Comparison of ENCODE assay signal across 1 cellular context in the genomic region with DNA sequence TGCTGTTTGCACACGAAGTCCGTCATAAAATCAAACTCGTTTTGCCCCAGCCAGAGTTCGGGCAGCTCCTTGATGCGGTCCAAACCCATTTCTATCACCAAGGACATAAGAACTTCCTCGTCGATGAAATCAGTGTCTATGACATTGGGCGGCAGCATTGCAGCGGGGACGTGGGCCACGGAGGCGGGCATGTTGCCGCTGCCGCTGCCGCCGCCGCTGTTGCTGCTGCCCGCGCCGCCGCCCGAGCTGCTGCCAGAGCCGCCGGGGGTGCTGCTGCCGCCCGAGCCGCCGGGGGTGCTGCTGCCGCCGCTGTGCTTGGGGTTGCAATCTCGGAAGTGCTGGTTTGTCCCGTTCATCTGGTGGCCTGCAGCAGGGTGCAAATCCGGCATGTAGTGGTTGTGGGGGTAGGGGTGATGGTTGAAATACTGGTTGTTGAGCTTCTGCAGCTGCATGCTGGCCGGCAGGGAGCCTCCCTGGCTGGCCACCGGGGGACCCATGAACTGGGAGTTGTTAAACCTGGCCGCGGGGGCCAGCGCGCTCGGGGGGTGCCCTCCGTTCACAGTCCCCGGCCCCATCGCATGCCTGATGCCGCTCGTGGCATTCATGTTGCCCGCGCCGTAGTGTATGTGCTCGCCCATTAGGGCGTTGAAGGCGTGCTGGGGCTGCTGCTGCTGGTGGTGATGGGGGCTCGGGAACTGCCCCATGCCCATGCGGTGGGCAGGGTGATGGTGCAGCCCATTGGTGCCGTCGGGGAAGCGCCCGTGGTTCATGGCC.
A peak's percentile ranks its signal among the peaks of the same experiment; 100 is the strongest.
TF ChIP-seq lines count a peak whose summit lies in the region.

No MANE protein-coding gene starts in this region.

TF ChIP-seq in GM12878, 131 proteins besides CTCF, POLR2A, EP300 and RAD21 (continued from another document and continues in another):
- TF ChIP-seq, protein P1, sequence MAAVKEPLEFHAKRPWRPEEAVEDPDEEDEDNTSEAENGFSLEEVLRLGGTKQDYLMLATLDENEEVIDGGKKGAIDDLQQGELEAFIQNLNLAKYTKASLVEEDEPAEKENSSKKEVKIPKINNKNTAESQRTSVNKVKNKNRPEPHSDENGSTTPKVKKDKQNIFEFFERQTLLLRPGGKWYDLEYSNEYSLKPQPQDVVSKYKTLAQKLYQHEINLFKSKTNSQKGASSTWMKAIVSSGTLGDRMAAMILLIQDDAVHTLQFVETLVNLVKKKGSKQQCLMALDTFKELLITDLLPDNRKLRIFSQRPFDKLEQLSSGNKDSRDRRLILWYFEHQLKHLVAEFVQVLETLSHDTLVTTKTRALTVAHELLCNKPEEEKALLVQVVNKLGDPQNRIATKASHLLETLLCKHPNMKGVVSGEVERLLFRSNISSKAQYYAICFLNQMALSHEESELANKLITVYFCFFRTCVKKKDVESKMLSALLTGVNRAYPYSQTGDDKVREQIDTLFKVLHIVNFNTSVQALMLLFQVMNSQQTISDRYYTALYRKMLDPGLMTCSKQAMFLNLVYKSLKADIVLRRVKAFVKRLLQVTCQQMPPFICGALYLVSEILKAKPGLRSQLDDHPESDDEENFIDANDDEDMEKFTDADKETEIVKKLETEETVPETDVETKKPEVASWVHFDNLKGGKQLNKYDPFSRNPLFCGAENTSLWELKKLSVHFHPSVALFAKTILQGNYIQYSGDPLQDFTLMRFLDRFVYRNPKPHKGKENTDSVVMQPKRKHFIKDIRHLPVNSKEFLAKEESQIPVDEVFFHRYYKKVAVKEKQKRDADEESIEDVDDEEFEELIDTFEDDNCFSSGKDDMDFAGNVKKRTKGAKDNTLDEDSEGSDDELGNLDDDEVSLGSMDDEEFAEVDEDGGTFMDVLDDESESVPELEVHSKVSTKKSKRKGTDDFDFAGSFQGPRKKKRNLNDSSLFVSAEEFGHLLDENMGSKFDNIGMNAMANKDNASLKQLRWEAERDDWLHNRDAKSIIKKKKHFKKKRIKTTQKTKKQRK (IDR thresholded peaks at IDR 0.05; ENCODE audit: low read depth, low read length), result no peak
- TF ChIP-seq NBN (IDR thresholded peaks at IDR 0.05), result no peak
- TF ChIP-seq CREB1 (IDR thresholded peaks at IDR 0.05; ENCODE audit: low read depth), result no peak; the same call in 1 of the 2 replicates
- TF ChIP-seq ZNF274 (IDR thresholded peaks at IDR 0.05; ENCODE audit: insufficient read depth, insufficient read length), result no peak
- TF ChIP-seq, protein P2, sequence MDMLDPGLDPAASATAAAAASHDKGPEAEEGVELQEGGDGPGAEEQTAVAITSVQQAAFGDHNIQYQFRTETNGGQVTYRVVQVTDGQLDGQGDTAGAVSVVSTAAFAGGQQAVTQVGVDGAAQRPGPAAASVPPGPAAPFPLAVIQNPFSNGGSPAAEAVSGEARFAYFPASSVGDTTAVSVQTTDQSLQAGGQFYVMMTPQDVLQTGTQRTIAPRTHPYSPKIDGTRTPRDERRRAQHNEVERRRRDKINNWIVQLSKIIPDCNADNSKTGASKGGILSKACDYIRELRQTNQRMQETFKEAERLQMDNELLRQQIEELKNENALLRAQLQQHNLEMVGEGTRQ (IDR thresholded peaks at IDR 0.05; ENCODE audit: borderline replicate concordance, low read depth, low read length), result no peak
- TF ChIP-seq CBFB (IDR thresholded peaks at IDR 0.05; ENCODE audit: low read depth), result no peak
- TF ChIP-seq, protein P3, sequence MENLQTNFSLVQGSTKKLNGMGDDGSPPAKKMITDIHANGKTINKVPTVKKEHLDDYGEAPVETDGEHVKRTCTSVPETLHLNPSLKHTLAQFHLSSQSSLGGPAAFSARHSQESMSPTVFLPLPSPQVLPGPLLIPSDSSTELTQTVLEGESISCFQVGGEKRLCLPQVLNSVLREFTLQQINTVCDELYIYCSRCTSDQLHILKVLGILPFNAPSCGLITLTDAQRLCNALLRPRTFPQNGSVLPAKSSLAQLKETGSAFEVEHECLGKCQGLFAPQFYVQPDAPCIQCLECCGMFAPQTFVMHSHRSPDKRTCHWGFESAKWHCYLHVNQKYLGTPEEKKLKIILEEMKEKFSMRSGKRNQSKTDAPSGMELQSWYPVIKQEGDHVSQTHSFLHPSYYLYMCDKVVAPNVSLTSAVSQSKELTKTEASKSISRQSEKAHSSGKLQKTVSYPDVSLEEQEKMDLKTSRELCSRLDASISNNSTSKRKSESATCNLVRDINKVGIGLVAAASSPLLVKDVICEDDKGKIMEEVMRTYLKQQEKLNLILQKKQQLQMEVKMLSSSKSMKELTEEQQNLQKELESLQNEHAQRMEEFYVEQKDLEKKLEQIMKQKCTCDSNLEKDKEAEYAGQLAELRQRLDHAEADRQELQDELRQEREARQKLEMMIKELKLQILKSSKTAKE (IDR thresholded peaks at IDR 0.05; ENCODE audit: low read depth, poor library complexity, severe bottlenecking), result no peak
- TF ChIP-seq BCL11A (IDR thresholded peaks at IDR 0.05; ENCODE audit: low read depth, low read length), result no peak
- TF ChIP-seq, protein P4, sequence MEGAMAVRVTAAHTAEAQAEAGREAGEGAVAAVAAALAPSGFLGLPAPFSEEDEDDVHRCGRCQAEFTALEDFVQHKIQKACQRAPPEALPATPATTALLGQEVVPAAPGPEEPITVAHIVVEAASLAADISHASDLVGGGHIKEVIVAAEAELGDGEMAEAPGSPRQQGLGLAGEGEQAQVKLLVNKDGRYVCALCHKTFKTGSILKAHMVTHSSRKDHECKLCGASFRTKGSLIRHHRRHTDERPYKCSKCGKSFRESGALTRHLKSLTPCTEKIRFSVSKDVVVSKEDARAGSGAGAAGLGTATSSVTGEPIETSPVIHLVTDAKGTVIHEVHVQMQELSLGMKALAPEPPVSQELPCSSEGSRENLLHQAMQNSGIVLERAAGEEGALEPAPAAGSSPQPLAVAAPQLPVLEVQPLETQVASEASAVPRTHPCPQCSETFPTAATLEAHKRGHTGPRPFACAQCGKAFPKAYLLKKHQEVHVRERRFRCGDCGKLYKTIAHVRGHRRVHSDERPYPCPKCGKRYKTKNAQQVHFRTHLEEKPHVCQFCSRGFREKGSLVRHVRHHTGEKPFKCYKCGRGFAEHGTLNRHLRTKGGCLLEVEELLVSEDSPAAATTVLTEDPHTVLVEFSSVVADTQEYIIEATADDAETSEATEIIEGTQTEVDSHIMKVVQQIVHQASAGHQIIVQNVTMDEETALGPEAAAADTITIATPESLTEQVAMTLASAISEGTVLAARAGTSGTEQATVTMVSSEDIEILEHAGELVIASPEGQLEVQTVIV (IDR thresholded peaks at IDR 0.05; ENCODE audit: borderline replicate concordance, partially characterized antibody), result no peak
- TF ChIP-seq CHD4 (IDR thresholded peaks at IDR 0.05), result no peak
- no peak for TF ChIP-seq SMAD1 (IDR thresholded peaks at IDR 0.05; ENCODE audit: low read depth, partially characterized antibody)
- TF ChIP-seq YBX1 (IDR thresholded peaks at IDR 0.05), result no peak
- TF ChIP-seq TCF3 (IDR thresholded peaks at IDR 0.05; ENCODE audit: borderline replicate concordance, insufficient read depth, low read depth, low read length), result no peak
- TF ChIP-seq KDM1A (IDR thresholded peaks at IDR 0.05; ENCODE audit: borderline replicate concordance), result no peak
- TF ChIP-seq, protein P5, sequence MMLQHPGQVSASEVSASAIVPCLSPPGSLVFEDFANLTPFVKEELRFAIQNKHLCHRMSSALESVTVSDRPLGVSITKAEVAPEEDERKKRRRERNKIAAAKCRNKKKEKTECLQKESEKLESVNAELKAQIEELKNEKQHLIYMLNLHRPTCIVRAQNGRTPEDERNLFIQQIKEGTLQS (IDR thresholded peaks at IDR 0.05; ENCODE audit: borderline replicate concordance, extremely low read depth, low read depth, low read length), result no peak
- TF ChIP-seq SUPT20H (IDR thresholded peaks at IDR 0.05; ENCODE audit: borderline replicate concordance, control insufficient read depth, low read depth, low read length), result no peak
- no peak for TF ChIP-seq MTA2 (IDR thresholded peaks at IDR 0.05; ENCODE audit: low read depth)
- peak; percentile 17; the same call in 1 of the 2 replicates for TF ChIP-seq HDGF (IDR thresholded peaks at IDR 0.05)
- TF ChIP-seq, protein P6, sequence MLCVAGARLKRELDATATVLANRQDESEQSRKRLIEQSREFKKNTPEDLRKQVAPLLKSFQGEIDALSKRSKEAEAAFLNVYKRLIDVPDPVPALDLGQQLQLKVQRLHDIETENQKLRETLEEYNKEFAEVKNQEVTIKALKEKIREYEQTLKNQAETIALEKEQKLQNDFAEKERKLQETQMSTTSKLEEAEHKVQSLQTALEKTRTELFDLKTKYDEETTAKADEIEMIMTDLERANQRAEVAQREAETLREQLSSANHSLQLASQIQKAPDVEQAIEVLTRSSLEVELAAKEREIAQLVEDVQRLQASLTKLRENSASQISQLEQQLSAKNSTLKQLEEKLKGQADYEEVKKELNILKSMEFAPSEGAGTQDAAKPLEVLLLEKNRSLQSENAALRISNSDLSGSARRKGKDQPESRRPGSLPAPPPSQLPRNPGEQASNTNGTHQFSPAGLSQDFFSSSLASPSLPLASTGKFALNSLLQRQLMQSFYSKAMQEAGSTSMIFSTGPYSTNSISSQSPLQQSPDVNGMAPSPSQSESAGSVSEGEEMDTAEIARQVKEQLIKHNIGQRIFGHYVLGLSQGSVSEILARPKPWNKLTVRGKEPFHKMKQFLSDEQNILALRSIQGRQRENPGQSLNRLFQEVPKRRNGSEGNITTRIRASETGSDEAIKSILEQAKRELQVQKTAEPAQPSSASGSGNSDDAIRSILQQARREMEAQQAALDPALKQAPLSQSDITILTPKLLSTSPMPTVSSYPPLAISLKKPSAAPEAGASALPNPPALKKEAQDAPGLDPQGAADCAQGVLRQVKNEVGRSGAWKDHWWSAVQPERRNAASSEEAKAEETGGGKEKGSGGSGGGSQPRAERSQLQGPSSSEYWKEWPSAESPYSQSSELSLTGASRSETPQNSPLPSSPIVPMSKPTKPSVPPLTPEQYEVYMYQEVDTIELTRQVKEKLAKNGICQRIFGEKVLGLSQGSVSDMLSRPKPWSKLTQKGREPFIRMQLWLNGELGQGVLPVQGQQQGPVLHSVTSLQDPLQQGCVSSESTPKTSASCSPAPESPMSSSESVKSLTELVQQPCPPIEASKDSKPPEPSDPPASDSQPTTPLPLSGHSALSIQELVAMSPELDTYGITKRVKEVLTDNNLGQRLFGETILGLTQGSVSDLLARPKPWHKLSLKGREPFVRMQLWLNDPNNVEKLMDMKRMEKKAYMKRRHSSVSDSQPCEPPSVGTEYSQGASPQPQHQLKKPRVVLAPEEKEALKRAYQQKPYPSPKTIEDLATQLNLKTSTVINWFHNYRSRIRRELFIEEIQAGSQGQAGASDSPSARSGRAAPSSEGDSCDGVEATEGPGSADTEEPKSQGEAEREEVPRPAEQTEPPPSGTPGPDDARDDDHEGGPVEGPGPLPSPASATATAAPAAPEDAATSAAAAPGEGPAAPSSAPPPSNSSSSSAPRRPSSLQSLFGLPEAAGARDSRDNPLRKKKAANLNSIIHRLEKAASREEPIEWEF (IDR thresholded peaks at IDR 0.05; ENCODE audit: insufficient replicate concordance, low read depth, low read length), result no peak
- TF ChIP-seq EZH2 (IDR thresholded peaks at IDR 0.05; ENCODE audit: borderline replicate concordance, control insufficient read depth, low read depth, low read length), result no peak
- no peak for TF ChIP-seq FOXK2 (IDR thresholded peaks at IDR 0.05)
- no peak for TF ChIP-seq ETV6 (conservative IDR thresholded peaks at IDR 0.05 in 1 of 2, IDR thresholded peaks at IDR 0.05 in 1 of 2; ENCODE audit: borderline replicate concordance in 1 of 2, low read depth in 1 of 2)
- TF ChIP-seq NR2F1 (conservative IDR thresholded peaks at IDR 0.05), result no peak; the same call in 1 of the 2 replicates
- no peak for TF ChIP-seq NRF1 (conservative IDR thresholded peaks at IDR 0.05; ENCODE audit: low read depth, low read length)
- TF ChIP-seq CBX5 (IDR thresholded peaks at IDR 0.05; ENCODE audit: low read depth), result peak; percentile 57; the same call in 1 of the 2 replicates
- TF ChIP-seq, protein P7, sequence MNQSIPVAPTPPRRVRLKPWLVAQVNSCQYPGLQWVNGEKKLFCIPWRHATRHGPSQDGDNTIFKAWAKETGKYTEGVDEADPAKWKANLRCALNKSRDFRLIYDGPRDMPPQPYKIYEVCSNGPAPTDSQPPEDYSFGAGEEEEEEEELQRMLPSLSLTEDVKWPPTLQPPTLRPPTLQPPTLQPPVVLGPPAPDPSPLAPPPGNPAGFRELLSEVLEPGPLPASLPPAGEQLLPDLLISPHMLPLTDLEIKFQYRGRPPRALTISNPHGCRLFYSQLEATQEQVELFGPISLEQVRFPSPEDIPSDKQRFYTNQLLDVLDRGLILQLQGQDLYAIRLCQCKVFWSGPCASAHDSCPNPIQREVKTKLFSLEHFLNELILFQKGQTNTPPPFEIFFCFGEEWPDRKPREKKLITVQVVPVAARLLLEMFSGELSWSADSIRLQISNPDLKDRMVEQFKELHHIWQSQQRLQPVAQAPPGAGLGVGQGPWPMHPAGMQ (IDR thresholded peaks at IDR 0.05; ENCODE audit: borderline replicate concordance), result no peak
- peak; percentile 75 for TF ChIP-seq BACH1 (IDR thresholded peaks at IDR 0.05; ENCODE audit: borderline replicate concordance)
- TF ChIP-seq, protein P8, sequence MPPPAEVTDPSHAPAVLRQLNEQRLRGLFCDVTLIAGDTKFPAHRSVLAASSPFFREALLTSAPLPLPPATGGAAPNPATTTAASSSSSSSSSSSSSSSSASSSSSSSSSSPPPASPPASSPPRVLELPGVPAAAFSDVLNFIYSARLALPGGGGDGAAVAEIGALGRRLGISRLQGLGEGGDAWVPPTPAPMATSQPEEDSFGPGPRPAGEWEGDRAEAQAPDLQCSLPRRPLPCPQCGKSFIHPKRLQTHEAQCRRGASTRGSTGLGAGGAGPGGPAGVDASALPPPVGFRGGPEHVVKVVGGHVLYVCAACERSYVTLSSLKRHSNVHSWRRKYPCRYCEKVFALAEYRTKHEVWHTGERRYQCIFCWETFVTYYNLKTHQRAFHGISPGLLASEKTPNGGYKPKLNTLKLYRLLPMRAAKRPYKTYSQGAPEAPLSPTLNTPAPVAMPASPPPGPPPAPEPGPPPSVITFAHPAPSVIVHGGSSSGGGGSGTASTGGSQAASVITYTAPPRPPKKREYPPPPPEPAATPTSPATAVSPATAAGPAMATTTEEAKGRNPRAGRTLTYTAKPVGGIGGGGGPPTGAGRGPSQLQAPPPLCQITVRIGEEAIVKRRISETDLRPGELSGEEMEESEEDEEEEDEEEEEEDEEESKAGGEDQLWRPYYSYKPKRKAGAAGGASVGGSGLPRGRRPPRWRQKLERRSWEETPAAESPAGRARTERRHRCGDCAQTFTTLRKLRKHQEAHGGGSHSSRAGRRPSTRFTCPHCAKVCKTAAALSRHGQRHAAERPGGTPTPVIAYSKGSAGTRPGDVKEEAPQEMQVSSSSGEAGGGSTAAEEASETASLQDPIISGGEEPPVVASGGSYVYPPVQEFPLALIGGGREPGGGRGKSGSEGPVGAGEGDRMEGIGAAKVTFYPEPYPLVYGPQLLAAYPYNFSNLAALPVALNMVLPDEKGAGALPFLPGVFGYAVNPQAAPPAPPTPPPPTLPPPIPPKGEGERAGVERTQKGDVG (CRISPR knock-in tag; IDR thresholded peaks at IDR 0.05), result no peak
- no peak for TF ChIP-seq HDAC6 (IDR thresholded peaks at IDR 0.05; ENCODE audit: unreplicated experiment)
- TF ChIP-seq, protein P9, sequence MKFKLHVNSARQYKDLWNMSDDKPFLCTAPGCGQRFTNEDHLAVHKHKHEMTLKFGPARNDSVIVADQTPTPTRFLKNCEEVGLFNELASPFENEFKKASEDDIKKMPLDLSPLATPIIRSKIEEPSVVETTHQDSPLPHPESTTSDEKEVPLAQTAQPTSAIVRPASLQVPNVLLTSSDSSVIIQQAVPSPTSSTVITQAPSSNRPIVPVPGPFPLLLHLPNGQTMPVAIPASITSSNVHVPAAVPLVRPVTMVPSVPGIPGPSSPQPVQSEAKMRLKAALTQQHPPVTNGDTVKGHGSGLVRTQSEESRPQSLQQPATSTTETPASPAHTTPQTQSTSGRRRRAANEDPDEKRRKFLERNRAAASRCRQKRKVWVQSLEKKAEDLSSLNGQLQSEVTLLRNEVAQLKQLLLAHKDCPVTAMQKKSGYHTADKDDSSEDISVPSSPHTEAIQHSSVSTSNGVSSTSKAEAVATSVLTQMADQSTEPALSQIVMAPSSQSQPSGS (IDR thresholded peaks at IDR 0.05; ENCODE audit: low read length), result no peak
- TF ChIP-seq TCF12 (IDR thresholded peaks at IDR 0.05; ENCODE audit: low read depth, low read length), result no peak
- no peak for TF ChIP-seq WRNIP1 (IDR thresholded peaks at IDR 0.05; ENCODE audit: borderline replicate concordance, low read depth, low read length)
- no peak for TF ChIP-seq RBBP5 (conservative IDR thresholded peaks at IDR 0.05)
